11 cellular contexts compared by ENCODE assay signal in the genomic region with DNA sequence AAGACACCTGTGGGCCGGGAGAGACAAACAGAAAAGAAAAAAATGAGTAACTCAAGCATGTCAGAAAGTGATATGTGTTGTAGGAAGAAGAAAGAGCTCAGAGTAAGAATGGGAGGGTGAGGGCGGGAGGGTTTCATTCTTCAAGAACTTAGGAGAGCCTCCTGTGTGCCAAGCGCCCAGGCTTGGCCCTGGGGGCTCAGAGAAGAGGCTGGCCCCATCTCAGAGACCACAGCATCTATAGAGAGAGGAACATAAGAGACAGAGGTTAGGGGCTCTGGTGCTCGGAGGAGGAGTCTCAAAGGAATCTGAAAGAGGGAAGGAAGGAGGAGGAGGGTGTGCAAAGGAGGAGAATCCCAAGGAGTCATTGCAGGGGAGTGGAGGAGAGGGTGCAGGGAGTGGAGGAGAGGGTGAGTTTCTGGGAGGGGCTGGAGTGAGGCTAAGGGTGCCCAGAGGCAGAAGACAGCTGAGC.
A peak's percentile ranks its signal among the peaks of the same experiment; 100 is the strongest.
DNase-seq lines count a peak whose midpoint lies in the region; ATAC-seq, FAIRE-seq and TF ChIP-seq lines count a peak whose summit lies in the region.
"Had no signal": no experiment of that assay in that cellular context is flagged by ENCODE, and none has a peak within 500 bp of the region (broad histone marks: within the 10 kb centered on the region; RNA-seq: fewer than 3 reads in every experiment).

No MANE protein-coding gene starts in this region.

- in situ Hi-C loops in HepG2 (cut with HindIII; ENCODE audit: extremely low pct_ligation_motif_present, low pct_unique_long_range_greater_than_20kb): no loop called here

- H3K4me3 ChIP-seq in epithelial cell of esophagus (ENCODE audit: low read length) (no peak overlapping the region), HepG2 (replicated peaks in 1 of 3; ENCODE audit: insufficient read depth in 1 of 3, low read depth in 2 of 3, low read length in 3 of 3) (no peak overlapping the region), foreskin fibroblast (ENCODE audit: low read depth in 1 of 2, low read length in 2 of 2) (no peak overlapping the region)
- H3K4me3 ChIP-seq: transverse colon had no signal

- no peak for TF ChIP-seq POLR2A in HepG2 (IDR thresholded peaks at IDR 0.05; ENCODE audit: insufficient read depth in 1 of 2, low read depth in 2 of 2, low read length in 2 of 2)

- ATAC-seq in HepG2 (no peak), GM19035 (IDR thresholded peaks at IDR 0.05; ENCODE audit: unreplicated experiment) (no peak)

- peak overlapping the region; percentile 73 for H3K27ac Mint-ChIP-seq in T-helper 1 cell treated with Interleukin-12 subunit alpha and Interleukin-12 subunit beta and Interleukin-4 antibody, amounts not matched to agents 30 μg/mL and 1 μg/mL, for 36 hours

- TF ChIP-seq EP300 in HepG2 (IDR thresholded peaks at IDR 0.05; ENCODE audit: low read depth in 2 of 2, low read length in 2 of 2): no peak
- no peak for TF ChIP-seq EP300 in HepG2 (CRISPR knock-in tag; IDR thresholded peaks at IDR 0.05; ENCODE audit: borderline replicate concordance)

- H3K9me3 ChIP-seq in HepG2 (ENCODE audit: low read length): no peaks in the 10 kb centered on the region
- H3K9me3 ChIP-seq: transverse colon had no signal

- BruUV-seq in HepG2 (replicated peaks; lab: Mats Ljungman, UMichigan): no TSS peak

- H3K27me3 ChIP-seq in HepG2 (ENCODE audit: control insufficient read depth in 1 of 2, insufficient read depth in 2 of 2, low read length in 2 of 2): peaks cover 0 to 12% of the 10 kb centered on the region in 2 experiments; a peak in 1 of 5 replicates
- H3K27me3 ChIP-seq: transverse colon had no signal

- no peak for TF ChIP-seq CTCF in epithelial cell of esophagus (IDR thresholded peaks at IDR 0.05; ENCODE audit: insufficient read depth, low read depth, low read length, missing control alignments)
- no peak for TF ChIP-seq CTCF in HepG2 (CRISPR knock-in tag; IDR thresholded peaks at IDR 0.05)
- no peak for TF ChIP-seq CTCF in foreskin fibroblast (IDR thresholded peaks at IDR 0.05; ENCODE audit: low read depth, low read length)

- FAIRE-seq in RCC 7860 (lab: Jason Lieb, UNC) (peak; percentile 8), HepG2 (lab: Jason Lieb, UNC) (no peak)
- FAIRE-seq: GM18507 had no signal

- POLR2A ChIA-PET in HepG2 (lab: Yijun Ruan, JAX): no interaction called here

- no peak overlapping the region for H3K9ac ChIP-seq in HepG2 (ENCODE audit: insufficient read depth, low read depth, low read length)

- peaks cover 24% of the 10 kb centered on the region for H3K4me1 ChIP-seq in HepG2 (ENCODE audit: insufficient read depth, low read length)

- intact Hi-C loops in HepG2 (cut with micrococcal nuclease; ENCODE audit: unreplicated experiment): no loop called here

- no peaks in the 10 kb centered on the region for H3K36me3 Mint-ChIP-seq in T-helper 1 cell treated with Interleukin-12 subunit alpha and Interleukin-12 subunit beta and Interleukin-4 antibody, amounts not matched to agents 30 μg/mL and 1 μg/mL, for 36 hours (ENCODE audit: low read depth)

- peaks cover 8% of the 10 kb centered on the region for H3K4me1 Mint-ChIP-seq in T-helper 1 cell treated with Interleukin-12 subunit alpha and Interleukin-12 subunit beta and Interleukin-4 antibody, amounts not matched to agents 30 μg/mL and 1 μg/mL, for 36 hours (ENCODE audit: low read depth)

- CTCF ChIA-PET in HepG2 (lab: Yijun Ruan, JAX; ENCODE audit: low intra/inter-chr PET ratio, low total read pairs): no interaction called here

- H3K27me3 Mint-ChIP-seq in T-helper 1 cell treated with Interleukin-12 subunit alpha and Interleukin-12 subunit beta and Interleukin-4 antibody, amounts not matched to agents 30 μg/mL and 1 μg/mL, for 36 hours (ENCODE audit: low read depth): peaks cover 4% of the 10 kb centered on the region

- H3K27ac ChIP-seq in HepG2 (ENCODE audit: extremely low read length, insufficient read depth, low read length): no peak overlapping the region
- H3K27ac ChIP-seq: transverse colon had no signal

- DNase-seq in T-helper 1 cell (no peak), RCC 7860 (ENCODE audit: low spot score) (peak; percentile 72), epithelial cell of esophagus (ENCODE audit: low read depth) (peak; percentile 58), HepG2 (ENCODE audit: low spot score) (no peak), foreskin fibroblast (no peak)
- DNase-seq in stimulated activated CD4-positive, alpha-beta T cell treated with anti-CD3 and anti-CD28 coated beads, Interleukin-4, amount 100 ng/mL, for 24 hours: peak; percentile 15
- DNase-seq: Right ventricle myocardium superior had no signal

- H3K36me3 ChIP-seq in HepG2 (replicated peaks in 1 of 2; ENCODE audit: control insufficient read depth in 1 of 2, insufficient read depth in 2 of 2, low read length in 2 of 2): no peaks in the 10 kb centered on the region
- H3K36me3 ChIP-seq: transverse colon had no signal

- no peak overlapping the region for H3K4me2 ChIP-seq in HepG2 (ENCODE audit: low read depth, low read length)

- H2AFZ ChIP-seq in HepG2 (ENCODE audit: low read length): no peak overlapping the region

- H4K20me1 ChIP-seq in HepG2 (ENCODE audit: insufficient read depth, low read length): no peaks in the 10 kb centered on the region

- 24% methylated on average over 4 of the region's 4 CpGs for WGBS in HepG2 (ENCODE audit: low lambda C conversion rate)

- TF ChIP-seq RAD21 in HepG2 (CRISPR knock-in tag; IDR thresholded peaks at IDR 0.05): no peak

- no peaks in the 10 kb centered on the region for H3K9me3 Mint-ChIP-seq in T-helper 1 cell treated with Interleukin-12 subunit alpha and Interleukin-12 subunit beta and Interleukin-4 antibody, amounts not matched to agents 30 μg/mL and 1 μg/mL, for 36 hours

- H3K4me3 Mint-ChIP-seq in T-helper 1 cell treated with Interleukin-12 subunit alpha and Interleukin-12 subunit beta and Interleukin-4 antibody, amounts not matched to agents 30 μg/mL and 1 μg/mL, for 36 hours: no peak overlapping the region

- no peaks in the 10 kb centered on the region for H3K79me2 ChIP-seq in HepG2 (ENCODE audit: insufficient read depth, low read length)

TF ChIP-seq in HepG2, 621 proteins besides CTCF, POLR2A, EP300 and RAD21:
- TF ChIP-seq ZNF501 (CRISPR knock-in tag; IDR thresholded peaks at IDR 0.05): no peak
- no peak for TF ChIP-seq GTF2F1 (IDR thresholded peaks at IDR 0.05; ENCODE audit: low read length)
- TF ChIP-seq ZNF550 (CRISPR knock-in tag; IDR thresholded peaks at IDR 0.05; ENCODE audit: borderline replicate concordance): no peak
- no peak for TF ChIP-seq ZNF766 (CRISPR knock-in tag; IDR thresholded peaks at IDR 0.05; ENCODE audit: borderline replicate concordance)
- no peak for TF ChIP-seq SNAPC2 (CRISPR knock-in tag; IDR thresholded peaks at IDR 0.05)
- no peak for TF ChIP-seq ZNF33B (CRISPR knock-in tag; IDR thresholded peaks at IDR 0.05)
- no peak for TF ChIP-seq MXD4 (CRISPR knock-in tag; IDR thresholded peaks at IDR 0.05)

Comparison
In these comparisons a context has a peak if more than half of its experiments do, and no peak if none do; other contexts are left out.
1. DNase-seq: peak in RCC 7860 (single experiment), epithelial cell of esophagus (single experiment) and stimulated activated CD4-positive, alpha-beta T cell treated with anti-CD3 and anti-CD28 coated beads, Interleukin-4, amount 100 ng/mL, for 24 hours (single experiment); none in T-helper 1 cell (0 of 5), HepG2 (single experiment) and foreskin fibroblast (0 of 2).